ENCODE assay signal across 30 cellular contexts in the genomic region with DNA sequence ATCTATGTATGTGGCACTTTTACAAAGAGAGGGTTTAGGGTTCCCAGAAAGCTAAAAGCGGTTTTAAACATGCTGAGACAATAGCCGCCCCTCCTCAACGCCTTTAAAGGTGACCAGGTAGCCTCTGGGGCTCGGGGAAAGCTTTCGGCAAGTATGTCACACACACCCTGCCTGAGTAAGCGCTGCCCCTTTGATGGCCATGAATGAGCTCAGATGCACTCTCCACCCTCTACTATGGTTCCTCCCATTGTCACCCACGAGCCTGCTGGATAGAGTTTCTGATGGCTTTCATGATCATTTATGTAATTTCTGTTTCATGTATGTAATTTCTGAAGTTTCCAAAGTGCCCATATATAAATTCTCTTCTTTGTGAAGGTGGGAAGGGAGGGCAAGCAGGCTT.
"Had no signal": no experiment of that assay in that cellular context is flagged by ENCODE, and none has a peak within 500 bp of the region (broad histone marks: within the 10 kb centered on the region; RNA-seq: fewer than 3 reads in every experiment).

No MANE protein-coding gene starts in this region.

- H3K36me3 ChIP-seq: Peyer's patch had no signal

- ATAC-seq: activated CD8-positive, alpha-beta T cell treated with anti-CD3 and anti-CD28 coated beads, Interleukin-2, amount 10 ng/mL, durations not matched to agents 7 days and 5 days; activated naive CD8-positive, alpha-beta T cell treated with anti-CD3 and anti-CD28 coated beads, Interleukin-2, amount 50 U/mL, for 24 hours; K562; PC-3 had no signal

- H3K4me3 Mint-ChIP-seq: activated CD4-positive, alpha-beta T cell treated with anti-CD3 and anti-CD28 coated beads, Interleukin-2, amount 10 ng/mL, durations not matched to agents 24 days and 14 days; activated CD8-positive, alpha-beta T cell treated with anti-CD3 and anti-CD28 coated beads, Interleukin-2, amount 10 ng/mL, durations not matched to agents 7 days and 5 days; activated naive CD4-positive, alpha-beta T cell treated with anti-CD3 and anti-CD28 coated beads, Interleukin-2, amount 10 ng/mL, durations not matched to agents 7 days and 5 days; activated naive CD8-positive, alpha-beta T cell; activated naive CD8-positive, alpha-beta T cell treated with anti-CD3 and anti-CD28 coated beads, Interleukin-2, amount 50 U/mL, for 24 hours; activated T-cell treated with anti-CD3 and anti-CD28 coated beads, Interleukin-2, amount 50 U/mL, for 24 hours; activated T-helper 1 cell treated with anti-CD3 and anti-CD28 coated beads, Interleukin-12 subunit alpha, Interleukin-12 subunit beta, Interleukin-2, Interleukin-4 antibody, amounts not matched to agents 30 ng/mL and 10 ng/mL and 1 ng/mL, durations not matched to agents 14 hours and 24 hours and 36 hours; brain had no signal

- H3K4me3 ChIP-seq: K562, Peyer's patch had no signal

- H3K4me1 Mint-ChIP-seq: activated naive CD4-positive, alpha-beta T cell treated with anti-CD3 and anti-CD28 coated beads, Interleukin-2, amount 10 ng/mL, durations not matched to agents 7 days and 5 days; brain had no signal

- H3K27me3 ChIP-seq: Peyer's patch had no signal

- H3K27ac Mint-ChIP-seq: activated CD4-positive, alpha-beta T cell treated with anti-CD3 and anti-CD28 coated beads, Interleukin-2, amount 10 ng/mL, durations not matched to agents 24 days and 14 days; activated CD8-positive, alpha-beta T cell treated with anti-CD3 and anti-CD28 coated beads, Interleukin-2, amount 10 ng/mL, durations not matched to agents 7 days and 5 days; activated naive CD4-positive, alpha-beta T cell treated with anti-CD3 and anti-CD28 coated beads, Interleukin-2, amount 10 ng/mL, durations not matched to agents 7 days and 5 days; activated naive CD8-positive, alpha-beta T cell; activated naive CD8-positive, alpha-beta T cell treated with anti-CD3 and anti-CD28 coated beads, Interleukin-2, amount 50 U/mL, for 24 hours; activated T-cell treated with anti-CD3 and anti-CD28 coated beads, Interleukin-2, amount 50 U/mL, for 24 hours; activated T-helper 1 cell treated with anti-CD3 and anti-CD28 coated beads, Interleukin-12 subunit alpha, Interleukin-12 subunit beta, Interleukin-2, Interleukin-4 antibody, amounts not matched to agents 30 ng/mL and 10 ng/mL and 1 ng/mL, durations not matched to agents 14 hours and 24 hours and 36 hours; brain had no signal

- DNase-seq: activated CD4-positive, alpha-beta T cell treated with anti-CD3 and anti-CD28 coated beads for 1 hour; activated CD4-positive, alpha-beta T cell treated with anti-CD3 and anti-CD28 coated beads, Interleukin-2, amount 10 ng/mL, durations not matched to agents 24 days and 14 days; activated CD4-positive, alpha-beta T cell treated with anti-CD3 and anti-CD28 coated beads, Interleukin-2, amount 50 U/mL, for 48 hours; activated CD4-positive, CD25-positive, alpha-beta regulatory T cell; activated CD8-positive, alpha-beta T cell treated with anti-CD3 and anti-CD28 coated beads, Interleukin-2, amount 10 ng/mL, durations not matched to agents 7 days and 5 days; activated effector memory CD4-positive, alpha-beta T cell treated with Interleukin-2 at 50 U/mL for 16 hours; activated naive CD4-positive, alpha-beta T cell treated with anti-CD3 and anti-CD28 coated beads, Interleukin-2, amount 10 ng/mL, durations not matched to agents 7 days and 5 days; activated naive CD8-positive, alpha-beta T cell treated with anti-CD3 and anti-CD28 coated beads, Interleukin-2, amount 50 U/mL, for 24 hours; activated T-cell treated with anti-CD3 and anti-CD28 coated beads, Interleukin-2, amount 50 U/mL, for 24 hours; anterior cingulate cortex; caudate nucleus; NCI-H1105; NCI-H1417 treated with DMSO at 0.1 percent for 48 hours; NCI-H187 treated with DMSO at 0.1 percent for 48 hours; NCI-H2081 treated with DMSO at 0.1 percent for 48 hours; NCI-H226; NCI-H446 treated with DMSO at 0.1 percent for 48 hours; NCI-H524 treated with DMSO at 0.1 percent for 48 hours; NK-92 treated with Interleukin-12 subunit alpha and Interleukin-12 subunit beta, amount 100 ng/mL, for 24 hours; PC-3; Peyer's patch; RPMI8226; SHP77 treated with DMSO at 0.1 percent for 48 hours; SW 1271; T1000; WERI-Rb-1 had no signal

- H3K9me3 ChIP-seq: Peyer's patch had no signal

- H3K4me1 ChIP-seq: Peyer's patch had no signal

- H3K27ac ChIP-seq: Peyer's patch, WERI-Rb-1 had no signal

- H3K27me3 Mint-ChIP-seq: activated CD4-positive, alpha-beta T cell treated with anti-CD3 and anti-CD28 coated beads, Interleukin-2, amount 10 ng/mL, durations not matched to agents 24 days and 14 days; activated naive CD4-positive, alpha-beta T cell treated with anti-CD3 and anti-CD28 coated beads, Interleukin-2, amount 10 ng/mL, durations not matched to agents 7 days and 5 days; activated naive CD8-positive, alpha-beta T cell; activated naive CD8-positive, alpha-beta T cell treated with anti-CD3 and anti-CD28 coated beads, Interleukin-2, amount 50 U/mL, for 24 hours; activated T-cell treated with anti-CD3 and anti-CD28 coated beads, Interleukin-2, amount 50 U/mL, for 24 hours; brain had no signal

- H3K9me3 Mint-ChIP-seq: activated CD4-positive, alpha-beta T cell treated with anti-CD3 and anti-CD28 coated beads, Interleukin-2, amount 10 ng/mL, durations not matched to agents 24 days and 14 days; activated naive CD4-positive, alpha-beta T cell treated with anti-CD3 and anti-CD28 coated beads, Interleukin-2, amount 10 ng/mL, durations not matched to agents 7 days and 5 days; activated naive CD8-positive, alpha-beta T cell treated with anti-CD3 and anti-CD28 coated beads, Interleukin-2, amount 50 U/mL, for 24 hours; activated T-cell treated with anti-CD3 and anti-CD28 coated beads, Interleukin-2, amount 50 U/mL, for 24 hours; activated T-helper 1 cell treated with anti-CD3 and anti-CD28 coated beads, Interleukin-12 subunit alpha, Interleukin-12 subunit beta, Interleukin-2, Interleukin-4 antibody, amounts not matched to agents 30 ng/mL and 10 ng/mL and 1 ng/mL, durations not matched to agents 14 hours and 24 hours and 36 hours; brain had no signal
